Comparison of ENCODE assay signal across 2 cellular contexts in genomic region chr19:44255705-44256411, GRCh38.
A peak's percentile ranks its signal among the peaks of the same experiment; 100 is the strongest.
TF ChIP-seq lines count a peak whose summit lies in the region.

No MANE protein-coding gene starts in this region.

TF ChIP-seq in HepG2, 621 proteins besides CTCF, POLR2A, EP300 and RAD21:
- TF ChIP-seq ZBTB14 (CRISPR knock-in tag; IDR thresholded peaks at IDR 0.05) (no peak), ZNF160 (CRISPR knock-in tag; IDR thresholded peaks at IDR 0.05) (peak; percentile 87; the same call in 1 of the 2 replicates)
TF ChIP-seq in HepG2: peak in this region for 1.

TF ChIP-seq in HEK293, 187 proteins besides CTCF, POLR2A, EP300 and RAD21:
- TF ChIP-seq ZNF510 (tag by site-specific recombination; IDR thresholded peaks at IDR 0.05; ENCODE audit: insufficient replicate concordance), result peak; percentile 71
- no peak for TF ChIP-seq HIC1 (tag by site-specific recombination; IDR thresholded peaks at IDR 0.05)
- 0 out of 2 replicates have a peak, but pooled peaks have one; percentile 28 for TF ChIP-seq ZFP69B (tag by site-specific recombination; IDR thresholded peaks at IDR 0.05)
- peak; percentile 94; the same call in 1 of the 2 replicates for TF ChIP-seq ZNF626 (tag by site-specific recombination; IDR thresholded peaks at IDR 0.05)
- no peak for TF ChIP-seq ZNF354C (tag by site-specific recombination; IDR thresholded peaks at IDR 0.05; ENCODE audit: borderline replicate concordance, low read depth)
- TF ChIP-seq SCRT1 (tag by site-specific recombination; IDR thresholded peaks at IDR 0.05; ENCODE audit: borderline replicate concordance), result 0 out of 2 replicates have a peak, but pooled peaks have one; percentile 24
- TF ChIP-seq ZNF391 (tag by site-specific recombination; IDR thresholded peaks at IDR 0.05; ENCODE audit: borderline replicate concordance, low read depth), result 0 out of 2 replicates have a peak, but pooled peaks have one; percentile 40
- 0 out of 2 replicates have a peak, but pooled peaks have one; percentile 20 for TF ChIP-seq ZNF311 (tag by site-specific recombination; IDR thresholded peaks at IDR 0.05; ENCODE audit: borderline replicate concordance)
- TF ChIP-seq ZNF600 (tag by site-specific recombination; IDR thresholded peaks at IDR 0.05), result no peak
- no peak for TF ChIP-seq ZNF280C (tag by site-specific recombination; IDR thresholded peaks at IDR 0.05)
- peak; percentile 97 for TF ChIP-seq ZNF558 (tag by site-specific recombination; IDR thresholded peaks at IDR 0.05)
- TF ChIP-seq ZBTB17 (tag by site-specific recombination; IDR thresholded peaks at IDR 0.05), result no peak
- TF ChIP-seq ZNF292 (tag by site-specific recombination; IDR thresholded peaks at IDR 0.05; ENCODE audit: borderline replicate concordance, low read depth), result no peak
- TF ChIP-seq ELK4 (IDR thresholded peaks at IDR 0.05; ENCODE audit: borderline replicate concordance, low read depth, low read length), result no peak
- no peak for TF ChIP-seq ZNF175 (tag by site-specific recombination; IDR thresholded peaks at IDR 0.05)
- TF ChIP-seq ZNF530 (tag by site-specific recombination; IDR thresholded peaks at IDR 0.05; ENCODE audit: low read depth), result no peak
- peak; percentile 52 for TF ChIP-seq ZNF549 (tag by site-specific recombination; IDR thresholded peaks at IDR 0.05)
- TF ChIP-seq ZNF768 (tag by site-specific recombination; IDR thresholded peaks at IDR 0.05), result no peak
- TF ChIP-seq ZNF776 (tag by site-specific recombination; IDR thresholded peaks at IDR 0.05; ENCODE audit: borderline replicate concordance), result 0 out of 2 replicates have a peak, but pooled peaks have one; percentile 8
- peak; percentile 54 for TF ChIP-seq ZNF529 (tag by site-specific recombination; IDR thresholded peaks at IDR 0.05; ENCODE audit: insufficient replicate concordance)
- no peak for TF ChIP-seq ZNF501 (tag by site-specific recombination; IDR thresholded peaks at IDR 0.05)
- TF ChIP-seq ZNF639 (tag by site-specific recombination; IDR thresholded peaks at IDR 0.05), result peak; percentile 75
- no peak for TF ChIP-seq ZNF335 (tag by site-specific recombination; conservative IDR thresholded peaks at IDR 0.05)
- peak; percentile 86 for TF ChIP-seq SETDB1 (IDR thresholded peaks at IDR 0.05; ENCODE audit: insufficient read length, low read length)
- TF ChIP-seq ZNF112 (tag by site-specific recombination; IDR thresholded peaks at IDR 0.05), result no peak
- 0 out of 2 replicates have a peak, but pooled peaks have one; percentile 26 for TF ChIP-seq ZNF155 (tag by site-specific recombination; IDR thresholded peaks at IDR 0.05)
- no peak for TF ChIP-seq KLF7 (tag by site-specific recombination; IDR thresholded peaks at IDR 0.05; ENCODE audit: borderline replicate concordance)
- no peak for TF ChIP-seq ZNF580 (tag by site-specific recombination; IDR thresholded peaks at IDR 0.05)
- TF ChIP-seq ZNF664 (tag by site-specific recombination; IDR thresholded peaks at IDR 0.05), result no peak
- TF ChIP-seq ZNF350 (tag by site-specific recombination; IDR thresholded peaks at IDR 0.05), result 0 out of 2 replicates have a peak, but pooled peaks have one; percentile 7
- peak; percentile 24; the same call in 1 of the 2 replicates for TF ChIP-seq ZNF518A (tag by site-specific recombination; conservative IDR thresholded peaks at IDR 0.05; ENCODE audit: low read depth)
- no peak for TF ChIP-seq ZNF747 (tag by site-specific recombination; IDR thresholded peaks at IDR 0.05)
- TF ChIP-seq ZNF274 (IDR thresholded peaks at IDR 0.05; ENCODE audit: low read length), result no peak
- 0 out of 2 replicates have a peak, but pooled peaks have one; percentile 22 for TF ChIP-seq ZNF274 (tag by site-specific recombination; IDR thresholded peaks at IDR 0.05; ENCODE audit: borderline replicate concordance)
- TF ChIP-seq ZNF548 (tag by site-specific recombination; IDR thresholded peaks at IDR 0.05), result no peak
- no peak for TF ChIP-seq ZNF677 (tag by site-specific recombination; IDR thresholded peaks at IDR 0.05)
- TF ChIP-seq ZNF184 (tag by site-specific recombination; IDR thresholded peaks at IDR 0.05), result peak; percentile 84
- no peak for TF ChIP-seq ZNF596 (tag by site-specific recombination; IDR thresholded peaks at IDR 0.05)
- no peak for TF ChIP-seq ZNF513 (tag by site-specific recombination; IDR thresholded peaks at IDR 0.05)
- TF ChIP-seq ZNF280D (tag by site-specific recombination; IDR thresholded peaks at IDR 0.05), result peak; percentile 87; the same call in 1 of the 2 replicates
- TF ChIP-seq ZNF654 (tag by site-specific recombination; IDR thresholded peaks at IDR 0.05; ENCODE audit: low read depth), result no peak
- TF ChIP-seq SCRT2 (tag by site-specific recombination; IDR thresholded peaks at IDR 0.05), result 0 out of 2 replicates have a peak, but pooled peaks have one; percentile 9
